In genomic region chr16:88783391-88784073, GRCh38 we compare ENCODE assay signal across 8 cellular contexts. TPM values are rescaled to one million over a fixed set of nuclear protein-coding genes. Genes with fewer than 3 reads are reported as not detected.
A peak's percentile ranks its signal among the peaks of the same experiment; 100 is the strongest.
DNase-seq lines count a peak whose midpoint lies in the region; ATAC-seq and TF ChIP-seq lines count a peak whose summit lies in the region.

No MANE protein-coding gene starts in this region.

- H3K4me3 ChIP-seq in ACC112 (ENCODE audit: low read depth, low read length) (peak overlapping the region; percentile 93), IMR-90 (ENCODE audit: insufficient read depth, low read depth, low read length) (peak overlapping the region; percentile 92)

- H3K4ac ChIP-seq in IMR-90 (ENCODE audit: low read depth, low read length): peak overlapping the region; percentile 92

- peaks cover 64% of the 10 kb centered on the region for H3K79me2 ChIP-seq in ACC112 (ENCODE audit: control insufficient read depth, insufficient read depth, low read length, unreplicated experiment)

- peaks cover 60% of the 10 kb centered on the region for H4K20me1 ChIP-seq in IMR-90 (ENCODE audit: insufficient read depth, low read length)

- H3K23ac ChIP-seq in IMR-90 (ENCODE audit: low read depth, low read length): peak overlapping the region; percentile 96

- no peak for ATAC-seq in IMR-90 (ENCODE audit: low read depth)
- no peak for ATAC-seq in GM18511 (IDR thresholded peaks at IDR 0.05; ENCODE audit: unreplicated experiment)

- H4K8ac ChIP-seq in IMR-90 (ENCODE audit: low read depth in 2 of 2, low read length in 2 of 2): peak overlapping the region; percentile 20 to 78; a peak in 3 of 4 replicates

- peak overlapping the region; percentile 94 for H2AK5ac ChIP-seq in IMR-90 (ENCODE audit: low read depth, low read length)

- DNase-seq in IMR-90 (peak; percentile 33), astrocyte of the hippocampus (ENCODE audit: low read depth, low spot score) (peak; percentile 55), iris pigment epithelial cell (ENCODE audit: low read depth) (peak; percentile 38), NK-92 (lab: John Stamatoyannopoulos, UW; ENCODE audit: unreplicated experiment) (no peak), DMS114 treated with DMSO at 0.1 percent for 48 hours (lab: John Stamatoyannopoulos, UW; ENCODE audit: unreplicated experiment) (no peak)
- DNase-seq in stimulated activated CD8-positive, alpha-beta memory T cell treated with anti-CD3 and anti-CD28 coated beads, Interleukin-4, amount 100 ng/mL, for 48 hours: peak; percentile 41

- peak overlapping the region; percentile 26 for H2BK20ac ChIP-seq in IMR-90 (ENCODE audit: low read depth, low read length)

- intact Hi-C loops in IMR-90 (cut with micrococcal nuclease): no loop called here

- no peaks in the 10 kb centered on the region for H3K9me3 ChIP-seq in IMR-90 (ENCODE audit: control insufficient read depth, insufficient read depth, low read length)

- TF ChIP-seq RAD21 in IMR-90 (IDR thresholded peaks at IDR 0.05; ENCODE audit: low read length): no peak

- dilution Hi-C loops in IMR-90 (cut with HindIII; ENCODE audit: low sequenced_read_pairs, unreplicated experiment): no loop called here

- peak overlapping the region; percentile 69 for H3K56ac ChIP-seq in IMR-90 (ENCODE audit: extremely low read depth, insufficient read depth, low read length)

- peak overlapping the region; percentile 83 for H3K9ac ChIP-seq in IMR-90 (ENCODE audit: low read depth, low read length)

- peak overlapping the region; percentile 88 for H2BK5ac ChIP-seq in IMR-90 (ENCODE audit: low read depth, low read length, poor library complexity, severe bottlenecking)

- TF ChIP-seq CTCF in IMR-90 (conservative IDR thresholded peaks at IDR 0.05; ENCODE audit: low read depth, low read length): no peak

- peak overlapping the region; percentile 13 for H4K5ac ChIP-seq in IMR-90 (ENCODE audit: low read depth, low read length)

- peak overlapping the region; percentile 95 for H2AK9ac ChIP-seq in IMR-90 (replicated peaks; ENCODE audit: low read depth, low read length, poor library complexity)

- no peaks in the 10 kb centered on the region for H3K36me3 ChIP-seq in ACC112 (ENCODE audit: insufficient read depth, low read length)
- H3K36me3 ChIP-seq in IMR-90 (ENCODE audit: control insufficient read depth, insufficient read depth, low read length): no peaks in the 10 kb centered on the region

- H2AFZ ChIP-seq in ACC112 (ENCODE audit: low read length, unreplicated experiment): no peak overlapping the region
- H2AFZ ChIP-seq in IMR-90 (replicated peaks; ENCODE audit: low read length, poor library complexity): peak overlapping the region; percentile 74

- peaks cover 0 to 46% of the 10 kb centered on the region in 2 experiments; a peak in 2 of 4 replicates for H3K79me1 ChIP-seq in IMR-90 (ENCODE audit: low read depth in 1 of 2, low read length in 2 of 2)

- POLR2A ChIA-PET in IMR-90 (lab: Charles Lee; ENCODE audit: unreplicated experiment): no interaction called here

- H3K4me1 ChIP-seq in ACC112 (ENCODE audit: control insufficient read depth, insufficient read depth, low read length, unreplicated experiment): peaks cover 41% of the 10 kb centered on the region
- peaks cover 47% of the 10 kb centered on the region for H3K4me1 ChIP-seq in IMR-90 (ENCODE audit: control insufficient read depth, insufficient read depth, low read length)

- CTCF ChIA-PET in IMR-90 (lab: Yijun Ruan, JAX): interaction anchor here (0.6 to 1.2 kb wide), 6 partner anchors 10 to 936 kb away, joined by 3 to 4 read pairs (median 4); no protein-coding TSS in a partner anchor

- peak overlapping the region; percentile 25 for H3K18ac ChIP-seq in IMR-90 (ENCODE audit: low read depth, low read length)

- peak overlapping the region; percentile 70 for H2BK120ac ChIP-seq in IMR-90 (ENCODE audit: low read depth, low read length)

- TF ChIP-seq POLR2A in IMR-90 (IDR thresholded peaks at IDR 0.05; ENCODE audit: low read depth, low read length): no peak; the same call in none of the 2 replicates

- peak overlapping the region; percentile 68 for H3K4me2 ChIP-seq in IMR-90 (ENCODE audit: low read depth, low read length)

- 30% methylated on average over 14 of the region's 27 CpGs; no CpG with 5 or more reads in 1 of the 2 experiments for WGBS in IMR-90 (ENCODE audit: extremely low coverage in 2 of 2, insufficient read length in 1 of 2), 2 experiments

- H3K14ac ChIP-seq in IMR-90 (replicated peaks; ENCODE audit: low read depth, low read length): peak overlapping the region; percentile 94

- peaks cover 11% of the 10 kb centered on the region for H3K9me1 ChIP-seq in IMR-90 (ENCODE audit: insufficient read depth, low read length)

- in situ Hi-C loops in IMR-90 (cut with MboI; ENCODE audit: low sequenced_read_pairs): loop anchor here (5.0 kb wide), 1 partner anchor 36 kb away; no protein-coding TSS in a partner anchor

- H3K27ac ChIP-seq in ACC112 (ENCODE audit: low read depth, low read length) (peak overlapping the region; percentile 82), IMR-90 (ENCODE audit: insufficient read depth, low read length) (peak overlapping the region; percentile 82)

- TSS peak; percentile 17 for BruUV-seq in IMR-90 (replicated peaks; lab: Mats Ljungman, UMichigan)

- no peaks in the 10 kb centered on the region for H3K27me3 ChIP-seq in ACC112 (ENCODE audit: insufficient read depth, low read length)
- H3K27me3 ChIP-seq in IMR-90 (ENCODE audit: control insufficient read depth, insufficient read depth, low read length): no peaks in the 10 kb centered on the region

- H4K91ac ChIP-seq in IMR-90 (ENCODE audit: insufficient read depth, low read depth, low read length): peak overlapping the region; percentile 66

- peak overlapping the region; percentile 4; the same call in 1 of the 3 replicates for H2BK15ac ChIP-seq in IMR-90 (ENCODE audit: low read depth, low read length)

TF ChIP-seq in IMR-90, 13 proteins besides CTCF, POLR2A, EP300 and RAD21:
- TF ChIP-seq ELK1 (IDR thresholded peaks at IDR 0.05; ENCODE audit: borderline replicate concordance, low read depth, low read length): no peak
- TF ChIP-seq RCOR1 (IDR thresholded peaks at IDR 0.05; ENCODE audit: insufficient replicate concordance, low read length): no peak
- TF ChIP-seq CEBPB (IDR thresholded peaks at IDR 0.05; ENCODE audit: low read depth, low read length): no peak
- TF ChIP-seq BHLHE40 (IDR thresholded peaks at IDR 0.05; ENCODE audit: low read depth, low read length): no peak
- TF ChIP-seq SMC3 (IDR thresholded peaks at IDR 0.05; ENCODE audit: low read depth, low read length): no peak
- no peak for TF ChIP-seq NFE2L2 (IDR thresholded peaks at IDR 0.05; ENCODE audit: low read depth, low read length)
- no peak for TF ChIP-seq MXI1 (IDR thresholded peaks at IDR 0.05; ENCODE audit: borderline replicate concordance, low read depth, low read length)
- TF ChIP-seq MAFK (IDR thresholded peaks at IDR 0.05; ENCODE audit: low read depth, low read length): no peak
- no peak for TF ChIP-seq RFX5 (IDR thresholded peaks at IDR 0.05; ENCODE audit: low read depth, low read length)
- no peak for TF ChIP-seq CHD1 (IDR thresholded peaks at IDR 0.05; ENCODE audit: low read depth, low read length)
- TF ChIP-seq USF2 (IDR thresholded peaks at IDR 0.05; ENCODE audit: low read depth, low read length): no peak
- TF ChIP-seq MAZ (IDR thresholded peaks at IDR 0.05; ENCODE audit: borderline replicate concordance, low read depth, low read length): no peak
- no peak for TF ChIP-seq FOS (IDR thresholded peaks at IDR 0.05; ENCODE audit: low read depth, low read length)

RNA-seq across cellular contexts. Expression of gene PIEZO1, which starts 1.5 kb away (rescaled TPM):
- 36.2 and 48.6 TPM in 2 replicates for total RNA-seq in IMR-90 (2012; rRNA removed)
- polyA plus RNA-seq in IMR-90 (2012; rRNA removed): 372 and 392 TPM in 2 replicates
- polyA plus RNA-seq in IMR-90 (2012; cell fraction: cytosol; rRNA removed): 218 and 326 TPM in 2 replicates
- polyA plus RNA-seq in IMR-90 (2012; cell fraction: nucleus; rRNA removed; ENCODE audit: low replicate concordance): 957 and 2,926 TPM in 2 replicates

RNA-seq across cellular contexts. Expression of gene CDT1, which starts 20.1 kb away (rescaled TPM):
- 3.2 and 4.7 TPM in 2 replicates for total RNA-seq in IMR-90 (2012; rRNA removed)
- 11.8 and 13.2 TPM in 2 replicates for polyA plus RNA-seq in IMR-90 (2012; rRNA removed)
- 6.8 and 10.7 TPM in 2 replicates for polyA plus RNA-seq in IMR-90 (2012; cell fraction: cytosol; rRNA removed)
- polyA plus RNA-seq in IMR-90 (2012; cell fraction: nucleus; rRNA removed; ENCODE audit: low replicate concordance): 4.7 and 22.2 TPM in 2 replicates

RNA-seq across cellular contexts. Expression of gene APRT, which starts 28.2 kb away (rescaled TPM):
- total RNA-seq in IMR-90 (2012; rRNA removed): 40.5 and 41.7 TPM in 2 replicates
- polyA plus RNA-seq in IMR-90 (2012; rRNA removed): 157 and 209 TPM in 2 replicates
- 109 and 184 TPM in 2 replicates for polyA plus RNA-seq in IMR-90 (2012; cell fraction: cytosol; rRNA removed)
- polyA plus RNA-seq in IMR-90 (2012; cell fraction: nucleus; rRNA removed; ENCODE audit: low replicate concordance): 87.9 and 240 TPM in 2 replicates

Comparison
In these comparisons a context has a peak if more than half of its experiments do, and no peak if none do; other contexts are left out.
1. DNase-seq: peak in IMR-90 (single experiment), astrocyte of the hippocampus (single experiment), iris pigment epithelial cell (single experiment) and stimulated activated CD8-positive, alpha-beta memory T cell treated with anti-CD3 and anti-CD28 coated beads, Interleukin-4, amount 100 ng/mL, for 48 hours (single experiment); none in NK-92 (single experiment) and DMS114 treated with DMSO at 0.1 percent for 48 hours (single experiment).